ENCODE assay signal across 13 cellular contexts in the genomic region with DNA sequence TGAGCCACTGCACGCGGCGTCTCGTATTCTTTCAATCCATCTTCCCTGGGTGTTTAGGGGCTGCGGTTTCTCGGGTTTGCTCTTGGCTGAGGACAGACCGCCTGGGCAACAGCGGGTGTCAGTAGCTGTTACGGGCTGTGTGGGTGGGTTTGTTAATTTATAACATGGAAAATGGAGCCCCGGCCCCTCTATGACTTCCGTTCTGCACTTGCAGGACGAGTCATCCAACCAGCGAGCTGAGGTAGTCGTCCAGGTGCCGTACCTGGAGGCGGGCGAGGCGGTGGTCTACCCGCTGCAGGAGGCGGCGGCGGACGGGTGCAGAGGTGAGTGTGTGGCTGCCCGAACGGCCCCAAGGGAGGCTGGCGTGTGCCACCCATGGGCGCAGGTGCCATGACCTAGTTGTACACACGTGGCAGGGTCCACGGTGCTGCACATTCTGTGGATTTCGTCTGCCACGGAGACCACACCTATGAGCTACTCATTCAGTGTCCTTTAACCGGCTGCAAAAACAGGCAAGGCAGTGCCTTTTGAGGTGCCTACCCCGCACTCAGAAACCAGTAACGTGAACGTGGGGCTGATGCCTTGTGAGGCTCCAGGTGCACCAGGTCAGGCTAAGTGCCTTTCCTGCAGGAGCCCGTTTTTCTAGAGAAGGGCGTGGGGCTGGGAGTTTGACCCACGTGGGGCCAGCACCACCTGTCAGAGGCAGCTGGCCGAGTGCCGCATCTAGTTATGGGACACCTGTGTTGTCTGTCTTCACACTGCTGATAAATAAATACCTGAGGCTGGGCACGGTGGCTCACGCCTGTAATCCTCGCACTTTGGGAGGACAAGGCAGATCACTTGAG. TPM values are rescaled to one million over a fixed set of nuclear protein-coding genes. Genes with fewer than 3 reads are reported as not detected.
DNase-seq lines count a peak whose midpoint lies in the region; ATAC-seq lines count a peak whose summit lies in the region.
"Had no signal": no experiment of that assay in that cellular context is flagged by ENCODE, and none has a peak within 500 bp of the region (broad histone marks: within the 10 kb centered on the region; RNA-seq: fewer than 3 reads in every experiment).

No MANE protein-coding gene starts in this region.

- peaks cover 37 to 84% (median 42%) of the 10 kb centered on the region in 3 experiments for H3K36me3 ChIP-seq in naive thymus-derived CD4-positive, alpha-beta T cell (ENCODE audit: control insufficient read depth in 2 of 3, insufficient read depth in 3 of 3, low read length in 3 of 3)
- H3K36me3 ChIP-seq: MG63 had no signal

- peaks cover 51% of the 10 kb centered on the region for H3K36me3 Mint-ChIP-seq in activated CD8-positive, alpha-beta memory T cell treated with anti-CD3 and anti-CD28 coated beads, Interleukin-2, amount 10 ng/mL, durations not matched to agents 7 days and 5 days
- peaks cover 5 to 40% (median 13%) of the 10 kb centered on the region in 5 donors for H3K36me3 Mint-ChIP-seq in naive thymus-derived CD4-positive, alpha-beta T cell

- no peaks in the 10 kb centered on the region for H3K9me3 Mint-ChIP-seq in activated CD8-positive, alpha-beta memory T cell treated with anti-CD3 and anti-CD28 coated beads, Interleukin-2, amount 10 ng/mL, durations not matched to agents 7 days and 5 days (ENCODE audit: low read depth)
- peaks cover 0 to 16% (median 0%) of the 10 kb centered on the region in 11 donors for H3K9me3 Mint-ChIP-seq in naive thymus-derived CD4-positive, alpha-beta T cell

- no peak overlapping the region for H3K4me3 ChIP-seq in naive thymus-derived CD4-positive, alpha-beta T cell (ENCODE audit: low read length)
- H3K4me3 ChIP-seq: coronary artery, MG63 had no signal

- no peak for DNase-seq in activated CD8-positive, alpha-beta memory T cell treated with anti-CD3 and anti-CD28 coated beads, Interleukin-2, amount 10 ng/mL, durations not matched to agents 7 days and 5 days
- DNase-seq in activated CD8-positive, alpha-beta memory T cell treated with anti-CD3 and anti-CD28 coated beads for 24 hours: no peak
- DNase-seq in DMS53 treated with DMSO at 0.1 percent for 48 hours (lab: John Stamatoyannopoulos, UW; ENCODE audit: unreplicated experiment) (peak; percentile 43), RKO (ENCODE audit: low spot score) (no peak), SIG-M5 (lab: John Stamatoyannopoulos, UW) (no peak)
- peak; percentile 45 to 55 for DNase-seq in activated T-cell treated with anti-CD3 and anti-CD28 coated beads, Interleukin-2, amount 50 U/mL, for 48 hours
- DNase-seq in naive thymus-derived CD4-positive, alpha-beta T cell: peak in 1 of 9 donors; percentile 22
- DNase-seq: activated CD4-positive, CD25-positive, alpha-beta regulatory T cell; MG63; SHP77 had no signal

- POLR2A ChIA-PET in naive thymus-derived CD4-positive, alpha-beta T cell (lab: Charles Lee): interaction anchor here (0.6 to 38.6 kb wide), 9 partner anchors 6 to 286 kb away, joined by 3 to 2022 read pairs (median 3); partner anchors contain the start of genes ABCA7, ARHGAP45, CNN2 and GPX4

- no peak overlapping the region for H3K4me3 Mint-ChIP-seq in activated CD8-positive, alpha-beta memory T cell treated with anti-CD3 and anti-CD28 coated beads, Interleukin-2, amount 10 ng/mL, durations not matched to agents 7 days and 5 days
- peak overlapping the region in 4 of 10 donors; percentile 30 to 48 (median 42) for H3K4me3 Mint-ChIP-seq in naive thymus-derived CD4-positive, alpha-beta T cell

- no peak overlapping the region for H3K27ac ChIP-seq in naive thymus-derived CD4-positive, alpha-beta T cell (ENCODE audit: low read depth, low read length)
- H3K27ac ChIP-seq: coronary artery, HL-60 had no signal

- H3K27me3 Mint-ChIP-seq in activated CD8-positive, alpha-beta memory T cell treated with anti-CD3 and anti-CD28 coated beads, Interleukin-2, amount 10 ng/mL, durations not matched to agents 7 days and 5 days: no peaks in the 10 kb centered on the region
- H3K27me3 Mint-ChIP-seq in naive thymus-derived CD4-positive, alpha-beta T cell: no peaks in the 10 kb centered on the region

- CTCF ChIA-PET in activated CD8-positive, alpha-beta memory T cell treated with anti-CD3 and anti-CD28 coated beads, Interleukin-2, amount 10 ng/mL, durations not matched to agents 7 days and 5 days (lab: Charles Lee): interaction anchor here (1.1 to 3.2 kb wide), 3 partner anchors 9 to 19 kb away, joined by 3 to 6 read pairs (median 4); no protein-coding TSS in a partner anchor
- CTCF ChIA-PET in naive thymus-derived CD4-positive, alpha-beta T cell (lab: Charles Lee): interaction anchor here (0.6 to 2.7 kb wide), 8 partner anchors 8 to 109 kb away, joined by 3 to 12 read pairs (median 5); partner anchors contain the start of gene ARHGAP45

- H3K27me3 ChIP-seq in naive thymus-derived CD4-positive, alpha-beta T cell (ENCODE audit: control insufficient read depth in 2 of 2, insufficient read depth in 2 of 2, low read length in 2 of 2): no peaks in the 10 kb centered on the region
- H3K27me3 ChIP-seq: MG63 had no signal

- H3K9me3 ChIP-seq in naive thymus-derived CD4-positive, alpha-beta T cell (ENCODE audit: control insufficient read depth in 2 of 3, low read length in 3 of 3): no peaks in the 10 kb centered on the region
- H3K9me3 ChIP-seq: MG63 had no signal

- intact Hi-C loops in naive thymus-derived CD4-positive, alpha-beta T cell (cut with micrococcal nuclease): no loop called here

- H3K4me1 ChIP-seq in naive thymus-derived CD4-positive, alpha-beta T cell (ENCODE audit: control insufficient read depth in 2 of 2, insufficient read depth in 2 of 2, low read length in 2 of 2): peaks cover 47 to 58% of the 10 kb centered on the region in 2 donors

- peaks cover 61% of the 10 kb centered on the region for H3K4me1 Mint-ChIP-seq in activated CD8-positive, alpha-beta memory T cell treated with anti-CD3 and anti-CD28 coated beads, Interleukin-2, amount 10 ng/mL, durations not matched to agents 7 days and 5 days
- H3K4me1 Mint-ChIP-seq in naive thymus-derived CD4-positive, alpha-beta T cell: peaks cover 26 to 76% (median 54%) of the 10 kb centered on the region in 7 donors

- peak overlapping the region; percentile 25 for H3K27ac Mint-ChIP-seq in activated CD8-positive, alpha-beta memory T cell treated with anti-CD3 and anti-CD28 coated beads, Interleukin-2, amount 10 ng/mL, durations not matched to agents 7 days and 5 days
- peak overlapping the region; percentile 20 to 89 (median 79) for H3K27ac Mint-ChIP-seq in naive thymus-derived CD4-positive, alpha-beta T cell

- ATAC-seq in activated CD8-positive, alpha-beta memory T cell treated with anti-CD3 and anti-CD28 coated beads, Interleukin-2, amount 10 ng/mL, durations not matched to agents 7 days and 5 days: no peak
- no peak for ATAC-seq in naive thymus-derived CD4-positive, alpha-beta T cell
- ATAC-seq in HG03432 (IDR thresholded peaks at IDR 0.05; ENCODE audit: unreplicated experiment): no peak

RNA-seq across cellular contexts. Expression of gene POLR2E, which starts 10.9 kb away (rescaled TPM):
- total RNA-seq in activated CD8-positive, alpha-beta memory T cell treated with anti-CD3 and anti-CD28 coated beads, Interleukin-2, amount 10 ng/mL, durations not matched to agents 7 days and 5 days: 100 to 1,000 TPM; 173 to 206 TPM
- 100 to 1,000 TPM in 1 of 5 experiments, 10 to 100 TPM in 4; 75.3 to 157 (median 82.1) TPM for total RNA-seq in naive thymus-derived CD4-positive, alpha-beta T cell
- 100 to 1,000 TPM; 136 to 179 TPM for polyA plus RNA-seq in naive thymus-derived CD4-positive, alpha-beta T cell

RNA-seq across cellular contexts. Expression of gene ARHGAP45, which starts 17.3 kb away (rescaled TPM):
- total RNA-seq in activated CD8-positive, alpha-beta memory T cell treated with anti-CD3 and anti-CD28 coated beads, Interleukin-2, amount 10 ng/mL, durations not matched to agents 7 days and 5 days: 100 to 1,000 TPM; 361 to 481 TPM
- 1,000 to 10,000 TPM in 1 of 5 experiments, 100 to 1,000 TPM in 4; 467 to 1,030 (median 779) TPM for total RNA-seq in naive thymus-derived CD4-positive, alpha-beta T cell
- polyA plus RNA-seq in naive thymus-derived CD4-positive, alpha-beta T cell: 100 to 1,000 TPM; 305 to 880 TPM

RNA-seq across cellular contexts. Expression of gene GPX4, which starts 19.5 kb away (rescaled TPM):
- 100 to 1,000 TPM; 143 to 217 TPM for total RNA-seq in activated CD8-positive, alpha-beta memory T cell treated with anti-CD3 and anti-CD28 coated beads, Interleukin-2, amount 10 ng/mL, durations not matched to agents 7 days and 5 days
- total RNA-seq in naive thymus-derived CD4-positive, alpha-beta T cell: 100 to 1,000 TPM; 122 to 235 (median 194) TPM
- polyA plus RNA-seq in naive thymus-derived CD4-positive, alpha-beta T cell: 100 to 1,000 TPM; 417 to 522 TPM

RNA-seq across cellular contexts. Expression of gene ABCA7, which starts 44.3 kb away (rescaled TPM):
- 10 to 100 TPM; 62.7 to 72.9 TPM for total RNA-seq in activated CD8-positive, alpha-beta memory T cell treated with anti-CD3 and anti-CD28 coated beads, Interleukin-2, amount 10 ng/mL, durations not matched to agents 7 days and 5 days
- 100 to 1,000 TPM in 4 of 5 experiments, 10 to 100 TPM in 1; 57.8 to 323 (median 155) TPM for total RNA-seq in naive thymus-derived CD4-positive, alpha-beta T cell
- polyA plus RNA-seq in naive thymus-derived CD4-positive, alpha-beta T cell: 10 to 100 TPM in 1 of 2 donors, 1 to 10 TPM in 1; 6.6 to 25.5 TPM

RNA-seq across cellular contexts. Expression of gene CNN2, which starts 57.8 kb away (rescaled TPM):
- 100 to 1,000 TPM; 295 to 296 TPM for total RNA-seq in activated CD8-positive, alpha-beta memory T cell treated with anti-CD3 and anti-CD28 coated beads, Interleukin-2, amount 10 ng/mL, durations not matched to agents 7 days and 5 days
- 100 to 1,000 TPM; 234 to 440 (median 240) TPM for total RNA-seq in naive thymus-derived CD4-positive, alpha-beta T cell
- 100 to 1,000 TPM; 401 to 704 TPM for polyA plus RNA-seq in naive thymus-derived CD4-positive, alpha-beta T cell

Comparison
In these comparisons a context has a peak if more than half of its experiments do, and no peak if none do; other contexts are left out.
1. DNase-seq: peak in DMS53 treated with DMSO at 0.1 percent for 48 hours (single experiment) and activated T-cell treated with anti-CD3 and anti-CD28 coated beads, Interleukin-2, amount 50 U/mL, for 48 hours (2 of 2); none in activated CD8-positive, alpha-beta memory T cell treated with anti-CD3 and anti-CD28 coated beads, Interleukin-2, amount 10 ng/mL, durations not matched to agents 7 days and 5 days (single experiment), activated CD8-positive, alpha-beta memory T cell treated with anti-CD3 and anti-CD28 coated beads for 24 hours (single experiment), RKO (single experiment) and SIG-M5 (single experiment).